Comparison of ENCODE assay signal across 8 cellular contexts in genomic region chr10:89702121-89702480, GRCh38. TPM values are rescaled to one million over a fixed set of nuclear protein-coding genes. Genes with fewer than 3 reads are reported as not detected.
DNase-seq lines count a peak whose midpoint lies in the region; ATAC-seq and TF ChIP-seq lines count a peak whose summit lies in the region.

No MANE protein-coding gene starts in this region.

- H3K27me3 Mint-ChIP-seq in CD4-positive, alpha-beta T cell = no peaks in the 10 kb centered on the region
- no peaks in the 10 kb centered on the region for H3K27me3 Mint-ChIP-seq in activated CD4-positive, alpha-beta T cell treated with anti-CD3 and anti-CD28 coated beads, Interleukin-2, amount 10 ng/mL, durations not matched to agents 24 days and 14 days

- TF ChIP-seq CTCF in CD4-positive, alpha-beta T cell (IDR thresholded peaks at IDR 0.05) = no peak
- TF ChIP-seq CTCF in fibroblast of pulmonary artery (IDR thresholded peaks at IDR 0.05; ENCODE audit: low read length, missing control alignments) (no peak), GM10248 (IDR thresholded peaks at IDR 0.05; ENCODE audit: control extremely low read depth, extremely low read depth, low read depth, missing control alignments) (no peak)

- intact Hi-C loops in CD4-positive, alpha-beta T cell (cut with DNase I, micrococcal nuclease) = loop anchor here (5.0 to 10.0 kb wide), 8 partner anchors 275 to 1887 kb away; partner anchors contain the start of genes LIPA (in 2 of the 2), ATAD1 (in 1 of the 2), IFIT5 (in 1 of the 2) and PCGF5 (in 1 of the 2)
- intact Hi-C loops in activated CD4-positive, alpha-beta T cell treated with anti-CD3 and anti-CD28 coated beads, Interleukin-2, amount 10 ng/mL, durations not matched to agents 24 days and 14 days (cut with micrococcal nuclease) = loop anchor here (5.0 kb wide), 2 partner anchors 35 to 160 kb away; no protein-coding TSS in a partner anchor

- no peak for ATAC-seq in CD4-positive, alpha-beta T cell (ENCODE audit: poor library complexity)
- ATAC-seq in HG03432 (IDR thresholded peaks at IDR 0.05; ENCODE audit: unreplicated experiment) (no peak), HG02759 (IDR thresholded peaks at IDR 0.05; ENCODE audit: unreplicated experiment) (no peak)

- H3K4me3 ChIP-seq in fibroblast of pulmonary artery (replicated peaks; ENCODE audit: low read depth, low read length) (peak overlapping the region; percentile 84), skeletal muscle cell (ENCODE audit: low read depth, low read length) (peak overlapping the region; percentile 77)

- H3K9me3 ChIP-seq in CD4-positive, alpha-beta T cell (ENCODE audit: control insufficient read depth, low read length) = no peaks in the 10 kb centered on the region

- POLR2A ChIA-PET in CD4-positive, alpha-beta T cell (lab: Charles Lee) = interaction anchor here (1.4 to 2.1 kb wide), 8 partner anchors 13 to 711 kb away, joined by 5 to 29 read pairs (median 8); partner anchors contain the start of genes FAS, IFIT2, IFIT5 and LIPA
- POLR2A ChIA-PET in GM10248 (lab: Yijun Ruan, JAX) = interaction anchor here (1.4 kb wide), 2 partner anchors 43 to 58 kb away, joined by 6 to 12 read pairs; no protein-coding TSS in a partner anchor

- peak overlapping the region; percentile 99 for H3K27ac Mint-ChIP-seq in CD4-positive, alpha-beta T cell
- H3K27ac Mint-ChIP-seq in activated CD4-positive, alpha-beta T cell treated with anti-CD3 and anti-CD28 coated beads, Interleukin-2, amount 10 ng/mL, durations not matched to agents 24 days and 14 days = peak overlapping the region; percentile 98

- peak overlapping the region; percentile 78 for H3K27ac ChIP-seq in CD4-positive, alpha-beta T cell (ENCODE audit: low read depth, low read length)

- peak overlapping the region; percentile 97 for H3K4me3 Mint-ChIP-seq in CD4-positive, alpha-beta T cell
- H3K4me3 Mint-ChIP-seq in activated CD4-positive, alpha-beta T cell treated with anti-CD3 and anti-CD28 coated beads, Interleukin-2, amount 10 ng/mL, durations not matched to agents 24 days and 14 days = peak overlapping the region; percentile 95

- H3K4me1 Mint-ChIP-seq in CD4-positive, alpha-beta T cell (ENCODE audit: low read depth) = peaks cover 47% of the 10 kb centered on the region
- peaks cover 46% of the 10 kb centered on the region for H3K4me1 Mint-ChIP-seq in activated CD4-positive, alpha-beta T cell treated with anti-CD3 and anti-CD28 coated beads, Interleukin-2, amount 10 ng/mL, durations not matched to agents 24 days and 14 days

- H3K9me3 Mint-ChIP-seq in CD4-positive, alpha-beta T cell = no peaks in the 10 kb centered on the region
- H3K9me3 Mint-ChIP-seq in activated CD4-positive, alpha-beta T cell treated with anti-CD3 and anti-CD28 coated beads, Interleukin-2, amount 10 ng/mL, durations not matched to agents 24 days and 14 days = no peaks in the 10 kb centered on the region

- H3K27me3 ChIP-seq in CD4-positive, alpha-beta T cell (ENCODE audit: control insufficient read depth, insufficient read depth, low read length) = no peaks in the 10 kb centered on the region

- peaks cover 8% of the 10 kb centered on the region for H3K36me3 Mint-ChIP-seq in CD4-positive, alpha-beta T cell (ENCODE audit: low read depth)
- peaks cover 18% of the 10 kb centered on the region for H3K36me3 Mint-ChIP-seq in activated CD4-positive, alpha-beta T cell treated with anti-CD3 and anti-CD28 coated beads, Interleukin-2, amount 10 ng/mL, durations not matched to agents 24 days and 14 days (ENCODE audit: low read depth)

- CTCF ChIA-PET in CD4-positive, alpha-beta T cell (lab: Charles Lee) = no interaction called here
- CTCF ChIA-PET in GM10248 (lab: Yijun Ruan, JAX) = interaction anchor here (1.2 to 1.8 kb wide), 6 partner anchors 11 to 76 kb away, joined by 3 to 7 read pairs (median 5); no protein-coding TSS in a partner anchor

- DNase-seq in CD4-positive, alpha-beta T cell = peak in 4 of 10 experiments; percentile 1 to 8 (median 4)
- DNase-seq in HT1080 (ENCODE audit: low read depth) = peak; percentile 28
- DNase-seq in activated CD4-positive, alpha-beta T cell treated with anti-CD3 and anti-CD28 coated beads, Interleukin-2, amount 10 ng/mL, durations not matched to agents 24 days and 14 days = peak; percentile 72
- no peak for DNase-seq in fibroblast of pulmonary artery (ENCODE audit: low read depth)
- no peak for DNase-seq in skeletal muscle cell (ENCODE audit: low read depth)
- no peak for DNase-seq in GM10248 (ENCODE audit: extremely low spot score)

RNA-seq across cellular contexts. Expression of gene KIF20B, which starts 0.7 kb away (rescaled TPM):
- total RNA-seq in CD4-positive, alpha-beta T cell = 10 to 100 TPM; 17.1 to 18.4 TPM
- 20.3 and 20.8 TPM in 2 replicates for total RNA-seq in HT1080 (2014; rRNA removed; shearing (Covaris generic))
- 12.1 and 13.9 TPM in 2 replicates for polyA plus RNA-seq in HT1080 (2015; cell fraction: cytosol; rRNA removed)
- 33.0 and 34.1 TPM in 2 replicates for polyA plus RNA-seq in HT1080 (2015; cell fraction: nucleus; rRNA removed)
- total RNA-seq in activated CD4-positive, alpha-beta T cell treated with anti-CD3 and anti-CD28 coated beads, Interleukin-2, amount 10 ng/mL, durations not matched to agents 24 days and 14 days = 55.0 and 55.6 TPM in 2 replicates

RNA-seq across cellular contexts. Expression of gene PANK1, which starts 57.1 kb away (rescaled TPM):
- under 1 TPM; 0.55 to 0.61 TPM for total RNA-seq in CD4-positive, alpha-beta T cell
- 3.8 and 5.0 TPM in 2 replicates for total RNA-seq in HT1080 (2014; rRNA removed; shearing (Covaris generic))
- 2.6 and 3.9 TPM in 2 replicates for polyA plus RNA-seq in HT1080 (2015; cell fraction: cytosol; rRNA removed)
- polyA plus RNA-seq in HT1080 (2015; cell fraction: nucleus; rRNA removed) = 1.6 and 3.1 TPM in 2 replicates
- 4.8 and 4.9 TPM in 2 replicates for total RNA-seq in activated CD4-positive, alpha-beta T cell treated with anti-CD3 and anti-CD28 coated beads, Interleukin-2, amount 10 ng/mL, durations not matched to agents 24 days and 14 days

Comparison
In these comparisons a context has a peak if more than half of its experiments do, and no peak if none do; other contexts are left out.
1. DNase-seq: peak in HT1080 (single experiment) and activated CD4-positive, alpha-beta T cell treated with anti-CD3 and anti-CD28 coated beads, Interleukin-2, amount 10 ng/mL, durations not matched to agents 24 days and 14 days (single experiment); none in fibroblast of pulmonary artery (single experiment), skeletal muscle cell (single experiment) and GM10248 (single experiment).